1 cellular context compared by ENCODE assay signal in genomic region chr10:95247881-95248583, GRCh38.
TF ChIP-seq lines count a peak whose summit lies in the region.

No MANE protein-coding gene starts in this region.

TF ChIP-seq in HepG2, 621 proteins besides CTCF, POLR2A, EP300 and RAD21:
- TF ChIP-seq ZBTB49 (CRISPR knock-in tag; IDR thresholded peaks at IDR 0.05; ENCODE audit: borderline replicate concordance) = no peak
- TF ChIP-seq KMT2B (CRISPR knock-in tag; IDR thresholded peaks at IDR 0.05) = no peak
- no peak for TF ChIP-seq MYNN (CRISPR knock-in tag; IDR thresholded peaks at IDR 0.05; ENCODE audit: low read depth)
- TF ChIP-seq FIP1L1 (IDR thresholded peaks at IDR 0.05; ENCODE audit: borderline replicate concordance, insufficient read depth, low read depth, low read length) = no peak
- TF ChIP-seq ATM (IDR thresholded peaks at IDR 0.05; ENCODE audit: borderline replicate concordance) = no peak
- 0 out of 2 replicates have a peak, but pooled peaks have one; percentile 28 for TF ChIP-seq ZNF121 (CRISPR knock-in tag; IDR thresholded peaks at IDR 0.05)
- no peak for TF ChIP-seq THAP11 (CRISPR knock-in tag; IDR thresholded peaks at IDR 0.05)
- TF ChIP-seq ZNF770 (CRISPR knock-in tag; IDR thresholded peaks at IDR 0.05) = peak; percentile 76; the same call in 1 of the 2 replicates
- no peak for TF ChIP-seq ZNF326 (CRISPR knock-in tag; IDR thresholded peaks at IDR 0.05; ENCODE audit: borderline replicate concordance)
- no peak for TF ChIP-seq ATF4 (CRISPR knock-in tag; IDR thresholded peaks at IDR 0.05)
- TF ChIP-seq ATRX (CRISPR knock-in tag; IDR thresholded peaks at IDR 0.05; ENCODE audit: borderline replicate concordance) = no peak
- no peak for TF ChIP-seq POGZ (CRISPR knock-in tag; IDR thresholded peaks at IDR 0.05)
- TF ChIP-seq HIVEP1 (CRISPR knock-in tag; IDR thresholded peaks at IDR 0.05) = no peak
